8 cellular contexts compared by ENCODE assay signal in the genomic region with DNA sequence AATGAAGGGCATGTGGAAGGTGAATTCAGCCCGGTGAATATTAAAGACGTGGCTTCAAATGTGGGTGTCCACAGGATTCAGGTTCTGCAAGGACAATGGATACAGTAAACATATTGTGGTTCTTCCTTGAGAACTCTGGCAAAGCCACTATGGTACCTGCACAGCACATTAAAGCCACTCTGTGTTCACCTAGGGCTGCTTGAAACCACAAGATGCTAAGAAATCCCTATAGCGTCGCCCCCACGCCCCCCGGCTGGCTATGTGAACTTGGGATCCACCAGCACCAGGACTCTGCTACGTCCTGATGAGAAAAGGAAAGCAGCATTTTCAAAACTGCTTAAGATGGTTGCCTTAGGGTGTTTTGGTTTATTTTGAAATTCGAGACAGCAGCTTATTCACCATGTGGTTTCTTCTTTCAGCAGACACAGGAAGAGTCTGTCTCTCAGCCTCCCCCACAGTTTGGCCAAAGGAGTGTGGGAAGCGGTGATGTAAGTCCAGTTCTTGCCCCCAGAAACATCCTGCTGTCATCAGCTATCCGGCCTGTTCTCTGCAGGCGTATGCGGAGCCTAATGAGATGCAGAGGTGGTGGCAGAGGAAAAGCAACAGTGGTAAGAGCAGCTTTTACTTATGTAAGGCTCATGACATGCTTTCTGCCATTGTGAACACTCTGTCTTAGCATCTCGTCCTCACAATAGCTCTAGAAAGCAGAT.
DNase-seq lines count a peak whose midpoint lies in the region; ATAC-seq and TF ChIP-seq lines count a peak whose summit lies in the region.

No MANE protein-coding gene starts in this region.

- peaks cover 14% of the 10 kb centered on the region for H3K36me3 Mint-ChIP-seq in activated CD8-positive, alpha-beta memory T cell treated with anti-CD3 and anti-CD28 coated beads, Interleukin-2, amount 10 ng/mL, durations not matched to agents 7 days and 5 days
- H3K36me3 Mint-ChIP-seq in neural progenitor cell: peaks cover 28% of the 10 kb centered on the region

- intact Hi-C loops in thyroid gland (cut with DNase I): no loop called here

- H3K4me1 ChIP-seq in neural progenitor cell (peaks cover 23% of the 10 kb centered on the region), thyroid gland (peaks cover 2 to 15% of the 10 kb centered on the region in 2 donors)

- no peak overlapping the region for H3K9ac ChIP-seq in neural progenitor cell

- H3K4me3 Mint-ChIP-seq in activated CD8-positive, alpha-beta memory T cell treated with anti-CD3 and anti-CD28 coated beads, Interleukin-2, amount 10 ng/mL, durations not matched to agents 7 days and 5 days: peak overlapping the region; percentile 59
- no peak overlapping the region for H3K4me3 Mint-ChIP-seq in neural progenitor cell

- no peaks in the 10 kb centered on the region for H3K36me3 ChIP-seq in neural progenitor cell
- peaks cover 0 to 5% of the 10 kb centered on the region in 2 donors for H3K36me3 ChIP-seq in thyroid gland

- H3K4me3 ChIP-seq in neural progenitor cell: no peak overlapping the region
- no peak overlapping the region for H3K4me3 ChIP-seq in thyroid gland (replicated peaks in 1 of 3)

- no peaks in the 10 kb centered on the region for H3K27me3 Mint-ChIP-seq in activated CD8-positive, alpha-beta memory T cell treated with anti-CD3 and anti-CD28 coated beads, Interleukin-2, amount 10 ng/mL, durations not matched to agents 7 days and 5 days
- no peaks in the 10 kb centered on the region for H3K27me3 Mint-ChIP-seq in neural progenitor cell (ENCODE audit: insufficient read depth, low read depth)

- H3K9me3 ChIP-seq in neural progenitor cell (ENCODE audit: low read depth): no peaks in the 10 kb centered on the region
- no peaks in the 10 kb centered on the region for H3K9me3 ChIP-seq in thyroid gland

- peak; percentile 76 for DNase-seq in COLO829 (ENCODE audit: low spot score)
- peak; percentile 5 for DNase-seq in NCI-H2107 (lab: John Stamatoyannopoulos, UW)
- peak; percentile 88 for DNase-seq in activated CD8-positive, alpha-beta memory T cell treated with anti-CD3 and anti-CD28 coated beads, Interleukin-2, amount 10 ng/mL, durations not matched to agents 7 days and 5 days
- DNase-seq in epithelial cell of prostate (ENCODE audit: low read depth, low spot score): peak; percentile 69
- DNase-seq in neural progenitor cell (ENCODE audit: low spot score): no peak
- DNase-seq in thyroid gland: no peak

- WGBS in thyroid gland, 2 donors: 62 to 75% methylated on average over 13 of the region's 13 CpGs

- H3K79me2 ChIP-seq in neural progenitor cell (ENCODE audit: low read depth): no peaks in the 10 kb centered on the region

- H3K27me3 ChIP-seq in neural progenitor cell (no peaks in the 10 kb centered on the region), thyroid gland (no peaks in the 10 kb centered on the region)

- peaks cover 16% of the 10 kb centered on the region for H3F3A ChIP-seq in neural progenitor cell (ENCODE audit: low read depth)

- H3K4me2 ChIP-seq in neural progenitor cell: no peak overlapping the region

- TF ChIP-seq CTCF in neural progenitor cell (IDR thresholded peaks at IDR 0.05) (no peak), thyroid gland (IDR thresholded peaks at IDR 0.05) (no peak)

- TF ChIP-seq POLR2A in thyroid gland (IDR thresholded peaks at IDR 0.05): no peak

- H3K9me3 Mint-ChIP-seq in activated CD8-positive, alpha-beta memory T cell treated with anti-CD3 and anti-CD28 coated beads, Interleukin-2, amount 10 ng/mL, durations not matched to agents 7 days and 5 days (ENCODE audit: low read depth): no peaks in the 10 kb centered on the region
- H3K9me3 Mint-ChIP-seq in neural progenitor cell: no peaks in the 10 kb centered on the region

- no peak overlapping the region for H2AFZ ChIP-seq in neural progenitor cell (replicated peaks)

- H3K27ac ChIP-seq in epithelial cell of prostate (peak overlapping the region; percentile 83), neural progenitor cell (no peak overlapping the region), thyroid gland (peak overlapping the region; percentile 27 to 50 (median 30))

- ATAC-seq in activated CD8-positive, alpha-beta memory T cell treated with anti-CD3 and anti-CD28 coated beads, Interleukin-2, amount 10 ng/mL, durations not matched to agents 7 days and 5 days: peak; percentile 80
- no peak for ATAC-seq in HG03457 (IDR thresholded peaks at IDR 0.05; ENCODE audit: unreplicated experiment)
- no peak for ATAC-seq in GM21723 (IDR thresholded peaks at IDR 0.05; ENCODE audit: unreplicated experiment)

- H3K27ac Mint-ChIP-seq in activated CD8-positive, alpha-beta memory T cell treated with anti-CD3 and anti-CD28 coated beads, Interleukin-2, amount 10 ng/mL, durations not matched to agents 7 days and 5 days: peak overlapping the region; percentile 90
- H3K27ac Mint-ChIP-seq in neural progenitor cell: peak overlapping the region; percentile 5

- peaks cover 48% of the 10 kb centered on the region for H3K4me1 Mint-ChIP-seq in activated CD8-positive, alpha-beta memory T cell treated with anti-CD3 and anti-CD28 coated beads, Interleukin-2, amount 10 ng/mL, durations not matched to agents 7 days and 5 days
- H3K4me1 Mint-ChIP-seq in neural progenitor cell: peaks cover 25% of the 10 kb centered on the region

- CTCF ChIA-PET in activated CD8-positive, alpha-beta memory T cell treated with anti-CD3 and anti-CD28 coated beads, Interleukin-2, amount 10 ng/mL, durations not matched to agents 7 days and 5 days (lab: Charles Lee): interaction anchor here (0.6 to 4.0 kb wide), 10 partner anchors 10 to 847 kb away, joined by 3 to 18 read pairs (median 3); no protein-coding TSS in a partner anchor

- H4K20me1 ChIP-seq in neural progenitor cell (ENCODE audit: low read depth): no peaks in the 10 kb centered on the region

Comparison
In these comparisons a context has a peak if more than half of its experiments do, and no peak if none do; other contexts are left out.
1. DNase-seq: peak in COLO829 (single experiment), NCI-H2107 (single experiment), activated CD8-positive, alpha-beta memory T cell treated with anti-CD3 and anti-CD28 coated beads, Interleukin-2, amount 10 ng/mL, durations not matched to agents 7 days and 5 days (single experiment) and epithelial cell of prostate (single experiment); none in neural progenitor cell (single experiment) and thyroid gland (0 of 2).